Comparison of ENCODE assay signal across 14 cellular contexts in genomic region chr6:42026540-42026939, GRCh38. TPM values are rescaled to one million over a fixed set of nuclear protein-coding genes. Genes with fewer than 3 reads are reported as not detected.
DNase-seq lines count a peak whose midpoint lies in the region; ATAC-seq, FAIRE-seq and TF ChIP-seq lines count a peak whose summit lies in the region.
"Had no signal": no experiment of that assay in that cellular context is flagged by ENCODE, and none has a peak within 500 bp of the region (broad histone marks: within the 10 kb centered on the region; RNA-seq: fewer than 3 reads in every experiment).

No MANE protein-coding gene starts in this region.

- H3K9me1 ChIP-seq in K562 (ENCODE audit: control insufficient read depth, insufficient read depth, low read length), result no peaks in the 10 kb centered on the region

- intact Hi-C loops in activated CD4-positive, alpha-beta T cell treated with anti-CD3 and anti-CD28 coated beads for 36 hours (cut with DNase I, micrococcal nuclease), result no loop called here
- intact Hi-C loops in K562 (cut with micrococcal nuclease) (no loop called here), thyroid gland (cut with DNase I) (no loop called here)

- in situ Hi-C loops in K562 (cut with MboI), result no loop called here

- no peak overlapping the region for H3K4me3 Mint-ChIP-seq in activated CD4-positive, alpha-beta T cell treated with anti-CD3 and anti-CD28 coated beads for 36 hours
- H3K4me3 Mint-ChIP-seq: HFFc6 had no signal

- H4K12ac ChIP-seq in trophoblast cell (ENCODE audit: low read depth, low read length), result no peak overlapping the region

- no peak for TF ChIP-seq EP300 in K562 (IDR thresholded peaks at IDR 0.05; ENCODE audit: low read length)

- peaks cover 96% of the 10 kb centered on the region for H3K4me1 Mint-ChIP-seq in activated CD4-positive, alpha-beta T cell treated with anti-CD3 and anti-CD28 coated beads for 36 hours

- no peak overlapping the region for H2BK12ac ChIP-seq in trophoblast cell (ENCODE audit: low read length)

- H3K27ac ChIP-seq in K562 (ENCODE audit: extremely low read depth, low read depth, low read length) (peak overlapping the region; percentile 12; the same call in 1 of the 3 replicates), trophoblast cell (ENCODE audit: low read depth, low read length) (no peak overlapping the region), thyroid gland (no peak overlapping the region)
- H3K27ac ChIP-seq: dorsolateral prefrontal cortex had no signal

- H2AFZ ChIP-seq in K562 (ENCODE audit: low read depth, low read length), result no peak overlapping the region
- H2AFZ ChIP-seq in trophoblast cell (ENCODE audit: insufficient read depth, low read length, poor library complexity), result no peak overlapping the region

- peak overlapping the region; percentile 99 for H3K27ac Mint-ChIP-seq in activated CD4-positive, alpha-beta T cell treated with anti-CD3 and anti-CD28 coated beads for 36 hours
- H3K27ac Mint-ChIP-seq: HFFc6 had no signal

- no peaks in the 10 kb centered on the region for H3K9me3 Mint-ChIP-seq in activated CD4-positive, alpha-beta T cell treated with anti-CD3 and anti-CD28 coated beads for 36 hours (ENCODE audit: low read depth)
- H3K9me3 Mint-ChIP-seq: HFFc6 had no signal

- no peaks in the 10 kb centered on the region for H3K9me3 ChIP-seq in K562 (replicated peaks; ENCODE audit: control insufficient read depth, insufficient read depth, low read depth, low read length)
- H3K9me3 ChIP-seq in trophoblast cell (ENCODE audit: insufficient read depth, low read depth, low read length), result no peaks in the 10 kb centered on the region
- H3K9me3 ChIP-seq in thyroid gland, result no peaks in the 10 kb centered on the region

- FAIRE-seq in K562 (lab: Jason Lieb, UNC), result no peak
- FAIRE-seq: A204.1 had no signal

- no peaks in the 10 kb centered on the region for H3K27me3 ChIP-seq in K562 (ENCODE audit: control insufficient read depth in 2 of 2, insufficient read depth in 2 of 2, low read length in 2 of 2)
- H3K27me3 ChIP-seq in trophoblast cell (ENCODE audit: insufficient read depth, low read length), result no peaks in the 10 kb centered on the region
- H3K27me3 ChIP-seq in thyroid gland, result no peaks in the 10 kb centered on the region
- H3K27me3 ChIP-seq: dorsolateral prefrontal cortex had no signal

- H3K23ac ChIP-seq in trophoblast cell (ENCODE audit: low read length), result no peak overlapping the region

- H3K14ac ChIP-seq in trophoblast cell (ENCODE audit: low read length), result no peak overlapping the region

- WGBS in K562 (ENCODE audit: insufficient coverage, low coverage, missing lambda C conversion rate), result 81% methylated on average over 4 of the region's 4 CpGs
- WGBS in trophoblast cell (ENCODE audit: extremely low coverage, insufficient coverage, insufficient read length), result no CpG with 5 or more reads among the region's 4 CpGs
- 77 to 88% methylated on average over 4 of the region's 4 CpGs for WGBS in thyroid gland, 2 donors

- no peak overlapping the region for H3K4me3 ChIP-seq in K562
- H3K4me3 ChIP-seq in trophoblast cell (ENCODE audit: low read depth, low read length), result no peak overlapping the region
- H3K4me3 ChIP-seq in thyroid gland (replicated peaks in 1 of 3), result no peak overlapping the region
- H3K4me3 ChIP-seq: dorsolateral prefrontal cortex had no signal

- H3K79me1 ChIP-seq in trophoblast cell (ENCODE audit: low read length), result peaks cover 7% of the 10 kb centered on the region

- BruUV-seq in K562 (replicated peaks; lab: Mats Ljungman, UMichigan), result no TSS peak

- H2AK5ac ChIP-seq in trophoblast cell (ENCODE audit: low read length), result no peak overlapping the region

- no peak overlapping the region for H2BK5ac ChIP-seq in trophoblast cell (ENCODE audit: low read depth, low read length, poor library complexity)

- H3K79me2 ChIP-seq in K562 (ENCODE audit: control insufficient read depth, insufficient read depth, low read length) (peaks cover 21% of the 10 kb centered on the region; the same call in 2 of the 3 replicates), trophoblast cell (ENCODE audit: control insufficient read depth, insufficient read depth, low read length, poor library complexity) (no peaks in the 10 kb centered on the region)

- H2BK120ac ChIP-seq in trophoblast cell (ENCODE audit: insufficient read depth, low read length, poor library complexity), result no peak overlapping the region

- ATAC-seq in activated CD4-positive, alpha-beta T cell treated with anti-CD3 and anti-CD28 coated beads for 36 hours, result no peak
- no peak for ATAC-seq in K562

- peaks cover 65 to 73% of the 10 kb centered on the region in 2 experiments for H3K4me1 ChIP-seq in K562 (replicated peaks in 1 of 2; ENCODE audit: control insufficient read depth in 2 of 2, insufficient read depth in 2 of 2, low read length in 2 of 2)
- H3K4me1 ChIP-seq in trophoblast cell (ENCODE audit: control insufficient read depth in 1 of 2, insufficient read depth in 2 of 2, low read length in 2 of 2), result peaks cover 7 to 15% of the 10 kb centered on the region in 2 experiments
- peaks cover 41 to 42% of the 10 kb centered on the region in 2 donors for H3K4me1 ChIP-seq in thyroid gland

- peak overlapping the region in 1 of 2 experiments; percentile 76; a peak in 1 of 4 replicates for H3K9ac ChIP-seq in K562 (ENCODE audit: insufficient read depth in 1 of 2, low read depth in 2 of 2, low read length in 2 of 2)
- H3K9ac ChIP-seq in trophoblast cell (ENCODE audit: low read length), result no peak overlapping the region

- peaks cover 53% of the 10 kb centered on the region for H3K36me3 Mint-ChIP-seq in activated CD4-positive, alpha-beta T cell treated with anti-CD3 and anti-CD28 coated beads for 36 hours (ENCODE audit: low read depth)

- no peak for TF ChIP-seq CTCF in K562 (IDR thresholded peaks at IDR 0.05 in 2 of 3, conservative IDR thresholded peaks at IDR 0.05 in 1 of 3; ENCODE audit: insufficient read depth in 2 of 3, low read depth in 1 of 3, low read length in 3 of 3)
- TF ChIP-seq CTCF in thyroid gland (IDR thresholded peaks at IDR 0.05), result no peak

- POLR2A ChIA-PET in activated CD4-positive, alpha-beta T cell treated with anti-CD3 and anti-CD28 coated beads for 36 hours (lab: Charles Lee), result interaction anchor here (0.5 kb wide), 1 partner anchor 11 kb away, joined by 5 read pairs; no protein-coding TSS in a partner anchor
- POLR2A ChIA-PET in K562 (lab: Yijun Ruan, JAX), result interaction anchor here (0.7 to 4.8 kb wide), 10 partner anchors 10 to 196 kb away, joined by 3 to 52 read pairs (median 4); no protein-coding TSS in a partner anchor

- H4K91ac ChIP-seq in trophoblast cell (ENCODE audit: low read depth, low read length), result peak overlapping the region; percentile 48

- H3K36me3 ChIP-seq in K562 (ENCODE audit: control insufficient read depth, insufficient read depth, low read length), result no peaks in the 10 kb centered on the region; the same call in 2 of the 3 replicates
- no peaks in the 10 kb centered on the region for H3K36me3 ChIP-seq in trophoblast cell (ENCODE audit: control insufficient read depth in 1 of 2, insufficient read depth in 2 of 2, low read length in 2 of 2)
- H3K36me3 ChIP-seq in thyroid gland, result peaks cover 0 to 8% of the 10 kb centered on the region in 2 donors

- no peak for DNase-seq in activated CD4-positive, alpha-beta T cell treated with anti-CD3 and anti-CD28 coated beads for 36 hours
- no peak for DNase-seq in activated CD4-positive, alpha-beta T cell treated with anti-CD3 and anti-CD28 coated beads for 48 hours
- DNase-seq in NAMALWA (ENCODE audit: low spot score) (peak; percentile 49), K562 (ENCODE audit: extremely low read depth in 1 of 4, low spot score in 3 of 4) (no peak), trophoblast cell (no peak), NCI-H510A treated with DMSO at 0.1 percent for 48 hours (lab: John Stamatoyannopoulos, UW) (no peak), NCI-H2171 treated with DMSO at 0.1 percent for 48 hours (lab: John Stamatoyannopoulos, UW) (no peak), thyroid gland (no peak)
- DNase-seq: dorsolateral prefrontal cortex, HFFc6, Kasumi-1, NCI-H510A, OCI-M1 had no signal

- H3K4me2 ChIP-seq in K562 (ENCODE audit: insufficient read depth, low read length) (peak overlapping the region; percentile 6; the same call in 1 of the 2 replicates), trophoblast cell (ENCODE audit: low read length) (no peak overlapping the region)

- CTCF ChIA-PET in activated CD4-positive, alpha-beta T cell treated with anti-CD3 and anti-CD28 coated beads for 36 hours (lab: Charles Lee), result interaction anchor here (0.7 to 1.6 kb wide), 4 partner anchors 13 to 91 kb away, joined by 3 to 5 read pairs (median 3); no protein-coding TSS in a partner anchor
- CTCF ChIA-PET in K562 (lab: Yijun Ruan, JAX; ENCODE audit: low intra/inter-chr PET ratio), result no interaction called here

- no peaks in the 10 kb centered on the region for H4K20me1 ChIP-seq in K562 (replicated peaks; ENCODE audit: control insufficient read depth, insufficient read depth, low read length)

- H4K8ac ChIP-seq in trophoblast cell (ENCODE audit: low read depth, low read length), result no peak overlapping the region

- no peak overlapping the region for H3K4ac ChIP-seq in trophoblast cell (ENCODE audit: low read depth, low read length)

- no peak overlapping the region for H3K18ac ChIP-seq in trophoblast cell (ENCODE audit: low read length)

- no peak for TF ChIP-seq POLR2A in K562 (conservative IDR thresholded peaks at IDR 0.05)
- TF ChIP-seq POLR2A in thyroid gland (IDR thresholded peaks at IDR 0.05), result no peak

- no peaks in the 10 kb centered on the region for H3K27me3 Mint-ChIP-seq in activated CD4-positive, alpha-beta T cell treated with anti-CD3 and anti-CD28 coated beads for 36 hours

- TF ChIP-seq RAD21 in K562 (CRISPR knock-in tag; conservative IDR thresholded peaks at IDR 0.05 in 1 of 2, IDR thresholded peaks at IDR 0.05 in 1 of 2), result no peak

RNA-seq across cellular contexts. Expression of gene TAF8, which starts 23.8 kb away (rescaled TPM):
- total RNA-seq in activated CD4-positive, alpha-beta T cell treated with anti-CD3 and anti-CD28 coated beads for 36 hours, result 10 to 100 TPM; 52.3 to 53.1 TPM
- total RNA-seq in K562 (2011; cell fraction: chromatin; rRNA removed; ENCODE audit: low replicate concordance), result 128 and 137 TPM in 2 replicates
- 89.7 and 95.9 TPM in 2 replicates for total RNA-seq in K562 (2011; cell fraction: nucleolus; rRNA removed)
- total RNA-seq in K562 (2011; cell fraction: nucleoplasm; rRNA removed), result 111 and 145 TPM in 2 replicates
- total RNA-seq in K562 (2014; rRNA removed) (37.8 and 45.6 TPM in 2 replicates), K562 (2014; rRNA removed; fragmentation: Illumina TruSeq; extraction: Trizol) (41.0 and 43.8 TPM in 2 replicates), K562 (2015; rRNA removed; fragmentation: Illumina TruSeq; extraction: Trizol) (29.4 and 32.3 TPM in 2 replicates), K562 (2021) (49.1 and 51.4 TPM in 2 replicates), thyroid gland (100 to 1,000 TPM in 1 of 4 donors, 10 to 100 TPM in 3; 52.0 to 131 (median 72.2) TPM)
- polyA plus RNA-seq in K562 (2011; rRNA removed) (52.8 and 57.2 TPM in 2 replicates), K562 (2014; fragmentation: Illumina TruSeq; extraction: Trizol) (49.2 and 52.6 TPM in 2 replicates), K562 (2014; fragmentation: Nextera tagmentation; extraction: Ambion mirVana) (10 to 100 TPM; 58.9 to 84.0 TPM), K562 (2014; rRNA removed) (57.1 and 60.3 TPM in 2 replicates)
- polyA plus RNA-seq in K562 (2011; cell fraction: cytosol; rRNA removed), result 58.0 and 76.8 TPM in 2 replicates
- polyA plus RNA-seq in K562 (2011; cell fraction: nucleus; rRNA removed), result 33.2 and 40.6 TPM in 2 replicates
- polyA plus RNA-seq in K562 (2012), result 24.5 and 33.6 TPM in 2 replicates
- polyA minus RNA-seq in K562 (2011; rRNA and poly(A)+ RNA removed), result 89.5 and 117 TPM in 2 replicates
- polyA minus RNA-seq in K562 (2011; cell fraction: cytosol; rRNA and poly(A)+ RNA removed), result 30.9 and 35.3 TPM in 2 replicates
- 37.0 and 60.9 TPM in 2 replicates for polyA minus RNA-seq in K562 (2011; cell fraction: nucleus; rRNA and poly(A)+ RNA removed)
- polyA plus RNA-seq in trophoblast cell (2013), result 14.4 and 15.2 TPM in 2 replicates
